ENCODE assay signal across 8 cellular contexts in the genomic region with DNA sequence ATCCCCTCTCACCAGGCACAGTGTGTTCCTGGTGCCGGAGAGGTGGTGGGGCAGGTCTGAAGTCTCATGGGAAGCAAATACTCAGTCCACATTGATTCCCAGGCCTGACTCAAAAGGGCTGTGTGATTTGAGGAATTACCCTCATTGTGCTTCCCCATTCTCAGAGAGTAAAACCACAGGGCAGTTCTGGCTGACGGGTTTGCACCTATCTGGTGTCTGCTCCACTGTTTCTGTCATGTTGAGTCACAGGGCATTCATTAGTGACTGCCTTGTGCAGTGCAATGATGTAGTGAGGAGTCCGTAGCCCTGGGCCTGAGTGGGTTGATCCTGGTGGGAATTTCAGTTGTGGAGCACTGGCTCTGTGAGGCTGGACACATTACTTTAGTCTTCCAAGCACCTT.
DNase-seq lines count a peak whose midpoint lies in the region; ATAC-seq and TF ChIP-seq lines count a peak whose summit lies in the region.
"Had no signal": no experiment of that assay in that cellular context is flagged by ENCODE, and none has a peak within 500 bp of the region (broad histone marks: within the 10 kb centered on the region; RNA-seq: fewer than 3 reads in every experiment).

No MANE protein-coding gene starts in this region.

- no peak overlapping the region for H3K18ac ChIP-seq in H9 (ENCODE audit: insufficient read length, low read depth, low read length)

- no peak overlapping the region for H2AFZ ChIP-seq in H9 (ENCODE audit: low read length)

- no peak overlapping the region for H3K27ac ChIP-seq in H9 (ENCODE audit: insufficient read length, low read depth, low read length)
- no peak overlapping the region for H3K27ac ChIP-seq in RWPE1
- no peak overlapping the region for H3K27ac ChIP-seq in prostate gland
- H3K27ac ChIP-seq: VCaP had no signal

- H3K4me3 ChIP-seq in prostate gland: no peak overlapping the region

- no peak overlapping the region for H3K14ac ChIP-seq in H9 (ENCODE audit: insufficient read depth, low read length)

- no peak for TF ChIP-seq POLR2A in prostate gland (IDR thresholded peaks at IDR 0.05)

- no peak overlapping the region for H4K91ac ChIP-seq in H9 (ENCODE audit: insufficient read length, low read depth, low read length)

- no peak overlapping the region for H4K8ac ChIP-seq in H9 (replicated peaks; ENCODE audit: insufficient read length, low read depth, low read length)

- no peak overlapping the region for H3K9ac ChIP-seq in H9 (ENCODE audit: extremely low read depth, insufficient read length, low read length)

- no peaks in the 10 kb centered on the region for H3K9me3 Mint-ChIP-seq in naive B cell
- H3K9me3 Mint-ChIP-seq in H9: no peaks in the 10 kb centered on the region

- no peak overlapping the region for H2BK12ac ChIP-seq in H9 (ENCODE audit: insufficient read length, low read depth, low read length)

- no peak overlapping the region for H4K5ac ChIP-seq in H9 (ENCODE audit: insufficient read length, low read depth, low read length)

- no peaks in the 10 kb centered on the region for H3K23me2 ChIP-seq in H9 (ENCODE audit: insufficient read length, low read depth, low read length, poor library complexity, severe bottlenecking)

- peaks cover 14 to 24% (median 17%) of the 10 kb centered on the region in 3 donors for H3K4me1 Mint-ChIP-seq in naive B cell
- peaks cover 12% of the 10 kb centered on the region in 2 experiments for H3K4me1 Mint-ChIP-seq in H9

- no peak overlapping the region for H3K56ac ChIP-seq in H9 (ENCODE audit: insufficient read length, low read depth, low read length)

- H3K79me2 ChIP-seq in H9 (ENCODE audit: insufficient read depth, low read length): no peaks in the 10 kb centered on the region

- H3K27me3 ChIP-seq in H9 (ENCODE audit: insufficient read depth, low read length) (no peaks in the 10 kb centered on the region), prostate gland (replicated peaks; ENCODE audit: insufficient read depth) (no peaks in the 10 kb centered on the region)

- peaks cover 0 to 7% (median 4%) of the 10 kb centered on the region in 3 donors for H3K27me3 Mint-ChIP-seq in naive B cell
- H3K27me3 Mint-ChIP-seq in H9 (ENCODE audit: low read depth): no peaks in the 10 kb centered on the region

- H3K23ac ChIP-seq in H9 (ENCODE audit: insufficient read length, low read depth, low read length): no peak overlapping the region

- CTCF ChIA-PET in RWPE1 (lab: Yijun Ruan, JAX): no interaction called here

- H2BK5ac ChIP-seq in H9 (ENCODE audit: insufficient read length, low read length): no peak overlapping the region

- POLR2A ChIA-PET in RWPE1 (lab: Yijun Ruan, JAX; ENCODE audit: low non-redundant PET): no interaction called here

- H3K4me2 ChIP-seq in H9 (ENCODE audit: insufficient read depth, insufficient read length, low read length): no peak overlapping the region

- H3K79me1 ChIP-seq in H9 (ENCODE audit: insufficient read depth, low read depth, low read length, poor library complexity, severe bottlenecking): no peaks in the 10 kb centered on the region

- peak overlapping the region in 5 of 6 donors; percentile 46 to 95 (median 63) for H3K27ac Mint-ChIP-seq in naive B cell
- H3K27ac Mint-ChIP-seq in H9: no peak overlapping the region; a peak in 2 of 7 replicates

- no peaks in the 10 kb centered on the region for H3K9me3 ChIP-seq in H9 (ENCODE audit: control insufficient read depth, low read depth, low read length)
- H3K9me3 ChIP-seq in prostate gland: no peaks in the 10 kb centered on the region

- H3K4me3 Mint-ChIP-seq in naive B cell (peak overlapping the region in 3 of 8 donors; percentile 23 to 84 (median 29)), H9 (no peak overlapping the region)

- H2AK5ac ChIP-seq in H9 (ENCODE audit: insufficient read length, low read length): no peak overlapping the region

- H3K4ac ChIP-seq in H9 (ENCODE audit: low read depth, low read length): no peak overlapping the region

- TF ChIP-seq CTCF in H9 (conservative IDR thresholded peaks at IDR 0.05) (no peak), RWPE1 (conservative IDR thresholded peaks at IDR 0.05; ENCODE audit: low read depth) (no peak), prostate gland (IDR thresholded peaks at IDR 0.05) (no peak)

- H3K4me1 ChIP-seq in H9 (ENCODE audit: insufficient read depth, low read length) (peaks cover 2% of the 10 kb centered on the region; the same call in 1 of the 2 replicates), prostate gland (replicated peaks) (no peaks in the 10 kb centered on the region)

- H3T11ph ChIP-seq in H9 (ENCODE audit: low read length): no peak overlapping the region

- H4K20me1 ChIP-seq in H9 (ENCODE audit: control insufficient read depth, insufficient read depth, insufficient read length): no peaks in the 10 kb centered on the region

- no peak overlapping the region for H2BK15ac ChIP-seq in H9 (ENCODE audit: low read depth, low read length)

- H3K36me3 ChIP-seq in prostate gland: no peaks in the 10 kb centered on the region

- H2BK120ac ChIP-seq in H9 (ENCODE audit: low read depth, low read length, poor library complexity, severe bottlenecking): no peak overlapping the region

- intact Hi-C loops in prostate gland (cut with DNase I): no loop called here

- DNase-seq in MV-4-11 (lab: John Stamatoyannopoulos, UW) (peak; percentile 76), naive B cell (peak; percentile 30), H9 (no peak), RWPE1 (ENCODE audit: low spot score) (no peak), prostate gland (ENCODE audit: low spot score) (no peak)

- ATAC-seq in GM19035 (IDR thresholded peaks at IDR 0.05; ENCODE audit: unreplicated experiment) (peak; percentile 66), HG02763 (IDR thresholded peaks at IDR 0.05; ENCODE audit: unreplicated experiment) (peak; percentile 90), naive B cell (ENCODE audit: low read depth in 2 of 2) (peak; percentile 94 to 96)

- H2BK20ac ChIP-seq in H9 (ENCODE audit: low read depth, low read length, poor library complexity, severe bottlenecking): no peak overlapping the region

- WGBS in H9 (ENCODE audit: extremely low coverage, insufficient read length, low lambda C conversion rate): no CpG with 5 or more reads among the region's 3 CpGs
- 91% methylated on average over 3 of the region's 3 CpGs for WGBS in prostate gland

- H3K36me3 Mint-ChIP-seq in naive B cell (peaks cover 0 to 4% of the 10 kb centered on the region in 2 donors), H9 (ENCODE audit: insufficient read depth in 1 of 3, low read depth in 3 of 3) (no peaks in the 10 kb centered on the region)

Comparison
In these comparisons a context has a peak if more than half of its experiments do, and no peak if none do; other contexts are left out.
1. DNase-seq: peak in MV-4-11 (single experiment) and naive B cell (single experiment); none in H9 (single experiment), RWPE1 (single experiment) and prostate gland (single experiment).
2. H3K27ac Mint-ChIP-seq: peak in naive B cell (5 of 6); none in H9 (0 of 3).
3. Peak in every context shown above with its lines, with median percentiles within 50 percentile points of each other: ATAC-seq.